19 cellular contexts compared by ENCODE assay signal in genomic region chr10:124497196-124497990, GRCh38. TPM values are rescaled to one million over a fixed set of nuclear protein-coding genes. Genes with fewer than 3 reads are reported as not detected.
"Had no signal": no experiment of that assay in that cellular context is flagged by ENCODE, and none has a peak within 500 bp of the region (broad histone marks: within the 10 kb centered on the region; RNA-seq: fewer than 3 reads in every experiment).

No MANE protein-coding gene starts in this region.

- DNase-seq: activated CD4-positive, alpha-beta T cell treated with anti-CD3 and anti-CD28 coated beads, Interleukin-2, amount 50 U/mL, for 1 hour; activated naive CD8-positive, alpha-beta T cell treated with anti-CD3 and anti-CD28 coated beads for 36 hours; dermis blood vessel endothelial cell; effector memory CD8-positive, alpha-beta T cell; foreskin melanocyte; naive thymus-derived CD4-positive, alpha-beta T cell; pancreas; stimulated activated CD4-positive, alpha-beta T cell treated with anti-CD3 and anti-CD28 coated beads, Interleukin-2, amount 100 ng/mL, for 48 hours; upper lobe of right lung had no signal

- H3K4me3 ChIP-seq: mucosa of descending colon, pancreas, suprapubic skin, upper lobe of right lung had no signal

- H3K36me3 ChIP-seq: pancreas, upper lobe of right lung had no signal

- H3K27me3 Mint-ChIP-seq: activated naive CD8-positive, alpha-beta T cell treated with anti-CD3 and anti-CD28 coated beads for 36 hours; effector memory CD8-positive, alpha-beta T cell; naive thymus-derived CD4-positive, alpha-beta T cell; stimulated activated memory B cell treated with anti-CD40 and anti-IgM and Interleukin-4, amounts not matched to agents 10 μg/mL and 1 μg/mL and 100 μg/mL, for 72 hours had no signal

- H3K27me3 ChIP-seq: pancreas, suprapubic skin, upper lobe of right lung had no signal

- H3K4me1 ChIP-seq: pancreas, upper lobe of right lung had no signal

- H3K27ac ChIP-seq: pancreas, suprapubic skin, upper lobe of right lung had no signal

- H3K4me3 Mint-ChIP-seq: activated naive CD8-positive, alpha-beta T cell treated with anti-CD3 and anti-CD28 coated beads for 36 hours; activated T-helper 1 cell treated with anti-CD3 and anti-CD28 coated beads, Interleukin-12 subunit alpha, Interleukin-12 subunit beta, Interleukin-2, Interleukin-4 antibody, amounts not matched to agents 30 ng/mL and 10 ng/mL and 1 ng/mL, durations not matched to agents 14 hours and 24 hours and 36 hours; brain; effector memory CD8-positive, alpha-beta T cell; naive thymus-derived CD4-positive, alpha-beta T cell; stimulated activated memory B cell treated with anti-CD40 and anti-IgM and Interleukin-4, amounts not matched to agents 10 μg/mL and 1 μg/mL and 100 μg/mL, for 72 hours had no signal

- H3K9me3 ChIP-seq: mucosa of descending colon, pancreas, suprapubic skin, upper lobe of right lung had no signal

- H3K9me3 Mint-ChIP-seq: effector memory CD8-positive, alpha-beta T cell had no signal

- H3K27ac Mint-ChIP-seq: activated naive CD8-positive, alpha-beta T cell treated with anti-CD3 and anti-CD28 coated beads for 36 hours; activated T-helper 1 cell treated with anti-CD3 and anti-CD28 coated beads, Interleukin-12 subunit alpha, Interleukin-12 subunit beta, Interleukin-2, Interleukin-4 antibody, amounts not matched to agents 30 ng/mL and 10 ng/mL and 1 ng/mL, durations not matched to agents 14 hours and 24 hours and 36 hours; effector memory CD8-positive, alpha-beta T cell; naive thymus-derived CD4-positive, alpha-beta T cell; stimulated activated memory B cell treated with anti-CD40 and anti-IgM and Interleukin-4, amounts not matched to agents 10 μg/mL and 1 μg/mL and 100 μg/mL, for 72 hours had no signal

- ATAC-seq: activated CD4-positive, CD25-positive, alpha-beta regulatory T cell treated with anti-CD3 and anti-CD28 coated beads, Interleukin-2, amount 50 U/mL, for 24 hours; effector memory CD8-positive, alpha-beta T cell; mucosa of descending colon; naive thymus-derived CD4-positive, alpha-beta T cell; pancreas; stimulated activated memory B cell treated with anti-CD40 and anti-IgM and Interleukin-4, amounts not matched to agents 10 μg/mL and 1 μg/mL and 100 μg/mL, for 72 hours; upper lobe of right lung had no signal

RNA-seq across cellular contexts. Expression of gene NKX1-2, which starts 47.6 kb away (rescaled TPM):
- total RNA-seq: activated CD8-positive, alpha-beta memory T cell treated with anti-CD3 and anti-CD28 coated beads for 36 hours; activated naive CD8-positive, alpha-beta T cell treated with anti-CD3 and anti-CD28 coated beads for 36 hours; activated T-helper 1 cell treated with anti-CD3 and anti-CD28 coated beads, Interleukin-12 subunit alpha, Interleukin-12 subunit beta, Interleukin-2, Interleukin-4 antibody, amounts not matched to agents 30 ng/mL and 10 ng/mL and 1 ng/mL, durations not matched to agents 14 hours and 24 hours and 36 hours; chondrocyte; dermis blood vessel endothelial cell; fibroblast of lung; mucosa of descending colon; naive thymus-derived CD4-positive, alpha-beta T cell; pancreas; skeletal muscle tissue; upper lobe of right lung had no signal
- polyA plus RNA-seq: fibroblast of lung; naive thymus-derived CD4-positive, alpha-beta T cell; pancreas had no signal
